In the genomic region with DNA sequence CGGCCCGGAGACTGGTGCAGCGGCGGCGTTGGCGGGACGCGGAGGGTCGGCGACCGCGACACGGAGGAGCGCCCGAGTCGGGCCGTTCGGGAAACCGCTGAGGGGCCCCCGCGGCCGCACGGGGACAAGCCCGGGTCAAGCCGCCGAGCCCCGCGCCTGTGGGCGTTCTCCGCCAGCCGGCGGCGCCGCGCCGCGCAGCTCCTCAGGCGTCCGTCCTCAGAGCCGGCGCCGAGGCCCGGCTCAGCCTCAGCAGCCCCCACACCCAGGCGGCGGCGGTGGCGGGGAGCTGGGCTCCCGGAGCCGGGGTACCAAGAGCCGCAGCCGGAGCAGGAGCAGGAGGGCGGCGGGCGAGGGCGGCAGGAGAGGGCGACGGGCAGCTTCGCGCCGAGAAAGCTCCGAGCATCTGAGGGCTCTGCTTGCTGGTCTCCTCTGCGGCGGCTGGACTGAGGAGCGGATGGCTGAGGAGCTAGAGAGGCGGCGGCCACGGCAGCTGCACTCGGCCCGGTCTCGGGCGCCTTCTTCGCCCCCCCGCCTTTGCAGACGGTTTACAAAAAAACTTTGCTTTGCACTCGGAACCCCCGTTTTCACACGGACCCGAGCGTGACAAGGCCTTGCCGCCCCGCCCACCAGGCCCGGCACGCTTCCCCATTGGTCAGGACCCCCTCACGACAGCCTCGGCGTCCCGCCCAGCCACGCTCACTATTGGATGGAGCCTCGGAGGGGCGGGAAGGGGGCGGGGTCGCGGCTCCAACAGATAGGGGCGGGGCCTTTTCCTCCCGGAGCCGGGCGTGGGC, we compare ENCODE assay signal across 1 cellular context.
A peak's percentile ranks its signal among the peaks of the same experiment; 100 is the strongest.
TF ChIP-seq lines count a peak whose summit lies in the region.

A gene with protein sequence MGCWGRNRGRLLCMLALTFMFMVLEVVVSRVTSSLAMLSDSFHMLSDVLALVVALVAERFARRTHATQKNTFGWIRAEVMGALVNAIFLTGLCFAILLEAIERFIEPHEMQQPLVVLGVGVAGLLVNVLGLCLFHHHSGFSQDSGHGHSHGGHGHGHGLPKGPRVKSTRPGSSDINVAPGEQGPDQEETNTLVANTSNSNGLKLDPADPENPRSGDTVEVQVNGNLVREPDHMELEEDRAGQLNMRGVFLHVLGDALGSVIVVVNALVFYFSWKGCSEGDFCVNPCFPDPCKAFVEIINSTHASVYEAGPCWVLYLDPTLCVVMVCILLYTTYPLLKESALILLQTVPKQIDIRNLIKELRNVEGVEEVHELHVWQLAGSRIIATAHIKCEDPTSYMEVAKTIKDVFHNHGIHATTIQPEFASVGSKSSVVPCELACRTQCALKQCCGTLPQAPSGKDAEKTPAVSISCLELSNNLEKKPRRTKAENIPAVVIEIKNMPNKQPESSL (minus strand): TSS at position 522 of the 794 bp plus-strand sequence. CDS start 549 bp downstream, outside the sequence.

TF ChIP-seq in K562, 482 proteins besides CTCF, POLR2A, EP300 and RAD21 (continued from another document and continues in another):
- TF ChIP-seq, protein P1, sequence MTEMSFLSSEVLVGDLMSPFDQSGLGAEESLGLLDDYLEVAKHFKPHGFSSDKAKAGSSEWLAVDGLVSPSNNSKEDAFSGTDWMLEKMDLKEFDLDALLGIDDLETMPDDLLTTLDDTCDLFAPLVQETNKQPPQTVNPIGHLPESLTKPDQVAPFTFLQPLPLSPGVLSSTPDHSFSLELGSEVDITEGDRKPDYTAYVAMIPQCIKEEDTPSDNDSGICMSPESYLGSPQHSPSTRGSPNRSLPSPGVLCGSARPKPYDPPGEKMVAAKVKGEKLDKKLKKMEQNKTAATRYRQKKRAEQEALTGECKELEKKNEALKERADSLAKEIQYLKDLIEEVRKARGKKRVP (CRISPR knock-in tag; IDR thresholded peaks at IDR 0.05), result no peak
- TF ChIP-seq TRIM24 (IDR thresholded peaks at IDR 0.05), result no peak
- no peak for TF ChIP-seq DNMT1 (IDR thresholded peaks at IDR 0.05)
- no peak for TF ChIP-seq SIX5 (IDR thresholded peaks at IDR 0.05; ENCODE audit: borderline replicate concordance in 1 of 2, insufficient read depth in 1 of 2, low read depth in 1 of 2, low read length in 2 of 2)
- no peak for TF ChIP-seq PCBP2 (IDR thresholded peaks at IDR 0.05; ENCODE audit: low read depth, low read length, poor library complexity, severe bottlenecking)
- no peak for TF ChIP-seq BCL6 (CRISPR knock-in tag; IDR thresholded peaks at IDR 0.05)
- TF ChIP-seq, protein P2, sequence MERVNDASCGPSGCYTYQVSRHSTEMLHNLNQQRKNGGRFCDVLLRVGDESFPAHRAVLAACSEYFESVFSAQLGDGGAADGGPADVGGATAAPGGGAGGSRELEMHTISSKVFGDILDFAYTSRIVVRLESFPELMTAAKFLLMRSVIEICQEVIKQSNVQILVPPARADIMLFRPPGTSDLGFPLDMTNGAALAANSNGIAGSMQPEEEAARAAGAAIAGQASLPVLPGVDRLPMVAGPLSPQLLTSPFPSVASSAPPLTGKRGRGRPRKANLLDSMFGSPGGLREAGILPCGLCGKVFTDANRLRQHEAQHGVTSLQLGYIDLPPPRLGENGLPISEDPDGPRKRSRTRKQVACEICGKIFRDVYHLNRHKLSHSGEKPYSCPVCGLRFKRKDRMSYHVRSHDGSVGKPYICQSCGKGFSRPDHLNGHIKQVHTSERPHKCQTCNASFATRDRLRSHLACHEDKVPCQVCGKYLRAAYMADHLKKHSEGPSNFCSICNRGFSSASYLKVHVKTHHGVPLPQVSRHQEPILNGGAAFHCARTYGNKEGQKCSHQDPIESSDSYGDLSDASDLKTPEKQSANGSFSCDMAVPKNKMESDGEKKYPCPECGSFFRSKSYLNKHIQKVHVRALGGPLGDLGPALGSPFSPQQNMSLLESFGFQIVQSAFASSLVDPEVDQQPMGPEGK (CRISPR knock-in tag; IDR thresholded peaks at IDR 0.05; ENCODE audit: borderline replicate concordance), result no peak
- no peak for TF ChIP-seq ZNF121 (CRISPR knock-in tag; conservative IDR thresholded peaks at IDR 0.05)
- no peak for TF ChIP-seq ZNF830 (CRISPR knock-in tag; IDR thresholded peaks at IDR 0.05)
- TF ChIP-seq, protein P3, sequence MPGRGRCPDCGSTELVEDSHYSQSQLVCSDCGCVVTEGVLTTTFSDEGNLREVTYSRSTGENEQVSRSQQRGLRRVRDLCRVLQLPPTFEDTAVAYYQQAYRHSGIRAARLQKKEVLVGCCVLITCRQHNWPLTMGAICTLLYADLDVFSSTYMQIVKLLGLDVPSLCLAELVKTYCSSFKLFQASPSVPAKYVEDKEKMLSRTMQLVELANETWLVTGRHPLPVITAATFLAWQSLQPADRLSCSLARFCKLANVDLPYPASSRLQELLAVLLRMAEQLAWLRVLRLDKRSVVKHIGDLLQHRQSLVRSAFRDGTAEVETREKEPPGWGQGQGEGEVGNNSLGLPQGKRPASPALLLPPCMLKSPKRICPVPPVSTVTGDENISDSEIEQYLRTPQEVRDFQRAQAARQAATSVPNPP (IDR thresholded peaks at IDR 0.05; ENCODE audit: borderline replicate concordance, insufficient read depth, insufficient read length), result no peak
- no peak for TF ChIP-seq PTBP1 (IDR thresholded peaks at IDR 0.05; ENCODE audit: low read depth, low read length)
- no peak for TF ChIP-seq ZNF134 (CRISPR knock-in tag; conservative IDR thresholded peaks at IDR 0.05)
- TF ChIP-seq, protein P4, sequence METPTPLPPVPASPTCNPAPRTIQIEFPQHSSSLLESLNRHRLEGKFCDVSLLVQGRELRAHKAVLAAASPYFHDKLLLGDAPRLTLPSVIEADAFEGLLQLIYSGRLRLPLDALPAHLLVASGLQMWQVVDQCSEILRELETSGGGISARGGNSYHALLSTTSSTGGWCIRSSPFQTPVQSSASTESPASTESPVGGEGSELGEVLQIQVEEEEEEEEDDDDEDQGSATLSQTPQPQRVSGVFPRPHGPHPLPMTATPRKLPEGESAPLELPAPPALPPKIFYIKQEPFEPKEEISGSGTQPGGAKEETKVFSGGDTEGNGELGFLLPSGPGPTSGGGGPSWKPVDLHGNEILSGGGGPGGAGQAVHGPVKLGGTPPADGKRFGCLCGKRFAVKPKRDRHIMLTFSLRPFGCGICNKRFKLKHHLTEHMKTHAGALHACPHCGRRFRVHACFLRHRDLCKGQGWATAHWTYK (CRISPR knock-in tag; IDR thresholded peaks at IDR 0.05), result no peak
- no peak for TF ChIP-seq BRF1 (IDR thresholded peaks at IDR 0.05; ENCODE audit: borderline replicate concordance, extremely low read depth, insufficient read length)
- TF ChIP-seq DIDO1 (tag; IDR thresholded peaks at IDR 0.05; ENCODE audit: low read depth), result no peak
- TF ChIP-seq RFX1 (IDR thresholded peaks at IDR 0.05), result no peak
- TF ChIP-seq ZBTB7A (IDR thresholded peaks at IDR 0.05; ENCODE audit: borderline replicate concordance, control insufficient read depth, low read depth, low read length), result peak; percentile 73; the same call in 1 of the 2 replicates
- no peak for TF ChIP-seq SMARCC2 (IDR thresholded peaks at IDR 0.05; ENCODE audit: low read depth)
- no peak for TF ChIP-seq ZNF311 (CRISPR knock-in tag; IDR thresholded peaks at IDR 0.05)
- TF ChIP-seq PHTF2 (CRISPR knock-in tag; IDR thresholded peaks at IDR 0.05), result no peak
- TF ChIP-seq, protein P5, sequence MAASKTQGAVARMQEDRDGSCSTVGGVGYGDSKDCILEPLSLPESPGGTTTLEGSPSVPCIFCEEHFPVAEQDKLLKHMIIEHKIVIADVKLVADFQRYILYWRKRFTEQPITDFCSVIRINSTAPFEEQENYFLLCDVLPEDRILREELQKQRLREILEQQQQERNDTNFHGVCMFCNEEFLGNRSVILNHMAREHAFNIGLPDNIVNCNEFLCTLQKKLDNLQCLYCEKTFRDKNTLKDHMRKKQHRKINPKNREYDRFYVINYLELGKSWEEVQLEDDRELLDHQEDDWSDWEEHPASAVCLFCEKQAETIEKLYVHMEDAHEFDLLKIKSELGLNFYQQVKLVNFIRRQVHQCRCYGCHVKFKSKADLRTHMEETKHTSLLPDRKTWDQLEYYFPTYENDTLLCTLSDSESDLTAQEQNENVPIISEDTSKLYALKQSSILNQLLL (CRISPR knock-in tag; IDR thresholded peaks at IDR 0.05; ENCODE audit: borderline replicate concordance), result no peak
- 0 out of 2 replicates have a peak, but pooled peaks have one; percentile 11 for TF ChIP-seq ZSCAN29 (IDR thresholded peaks at IDR 0.05)
- no peak for TF ChIP-seq C11orf30 (IDR thresholded peaks at IDR 0.05; ENCODE audit: low read depth)
- TF ChIP-seq BHLHE40 (IDR thresholded peaks at IDR 0.05; ENCODE audit: low read length), result peak; percentile 66; the same call in 1 of the 2 replicates
- TF ChIP-seq YY1 (IDR thresholded peaks at IDR 0.05; ENCODE audit: borderline replicate concordance in 1 of 3, control insufficient read depth in 1 of 3, extremely low read depth in 1 of 3, insufficient read depth in 3 of 3, insufficient read length in 1 of 3, insufficient replicate concordance in 2 of 3, low read depth in 1 of 3, low read length in 2 of 3), result peak in 2 of 3 experiments; percentile 8 to 46
- no peak for TF ChIP-seq ZNF780A (CRISPR knock-in tag; IDR thresholded peaks at IDR 0.05)
- no peak for TF ChIP-seq DPF2 (IDR thresholded peaks at IDR 0.05)
- TF ChIP-seq PHB (CRISPR knock-in tag; IDR thresholded peaks at IDR 0.05), result no peak
- TF ChIP-seq ZNF174 (CRISPR knock-in tag; IDR thresholded peaks at IDR 0.05), result no peak
- no peak for TF ChIP-seq HMG20A (CRISPR knock-in tag; conservative IDR thresholded peaks at IDR 0.05)
- TF ChIP-seq RHOXF2B (CRISPR knock-in tag; conservative IDR thresholded peaks at IDR 0.05), result no peak
- no peak for TF ChIP-seq FOXM1 (IDR thresholded peaks at IDR 0.05; ENCODE audit: low read depth)
- TF ChIP-seq FOXM1 (CRISPR knock-in tag; IDR thresholded peaks at IDR 0.05; ENCODE audit: low read depth), result no peak
- TF ChIP-seq, protein P6, sequence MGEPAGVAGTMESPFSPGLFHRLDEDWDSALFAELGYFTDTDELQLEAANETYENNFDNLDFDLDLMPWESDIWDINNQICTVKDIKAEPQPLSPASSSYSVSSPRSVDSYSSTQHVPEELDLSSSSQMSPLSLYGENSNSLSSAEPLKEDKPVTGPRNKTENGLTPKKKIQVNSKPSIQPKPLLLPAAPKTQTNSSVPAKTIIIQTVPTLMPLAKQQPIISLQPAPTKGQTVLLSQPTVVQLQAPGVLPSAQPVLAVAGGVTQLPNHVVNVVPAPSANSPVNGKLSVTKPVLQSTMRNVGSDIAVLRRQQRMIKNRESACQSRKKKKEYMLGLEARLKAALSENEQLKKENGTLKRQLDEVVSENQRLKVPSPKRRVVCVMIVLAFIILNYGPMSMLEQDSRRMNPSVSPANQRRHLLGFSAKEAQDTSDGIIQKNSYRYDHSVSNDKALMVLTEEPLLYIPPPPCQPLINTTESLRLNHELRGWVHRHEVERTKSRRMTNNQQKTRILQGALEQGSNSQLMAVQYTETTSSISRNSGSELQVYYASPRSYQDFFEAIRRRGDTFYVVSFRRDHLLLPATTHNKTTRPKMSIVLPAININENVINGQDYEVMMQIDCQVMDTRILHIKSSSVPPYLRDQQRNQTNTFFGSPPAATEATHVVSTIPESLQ (CRISPR knock-in tag; IDR thresholded peaks at IDR 0.05), result no peak
- peak; percentile 69; the same call in 1 of the 2 replicates for TF ChIP-seq POLR2AphosphoS5 (IDR thresholded peaks at IDR 0.05; ENCODE audit: control insufficient read depth, insufficient read depth, low read depth, low read length)
- TF ChIP-seq, protein P7, sequence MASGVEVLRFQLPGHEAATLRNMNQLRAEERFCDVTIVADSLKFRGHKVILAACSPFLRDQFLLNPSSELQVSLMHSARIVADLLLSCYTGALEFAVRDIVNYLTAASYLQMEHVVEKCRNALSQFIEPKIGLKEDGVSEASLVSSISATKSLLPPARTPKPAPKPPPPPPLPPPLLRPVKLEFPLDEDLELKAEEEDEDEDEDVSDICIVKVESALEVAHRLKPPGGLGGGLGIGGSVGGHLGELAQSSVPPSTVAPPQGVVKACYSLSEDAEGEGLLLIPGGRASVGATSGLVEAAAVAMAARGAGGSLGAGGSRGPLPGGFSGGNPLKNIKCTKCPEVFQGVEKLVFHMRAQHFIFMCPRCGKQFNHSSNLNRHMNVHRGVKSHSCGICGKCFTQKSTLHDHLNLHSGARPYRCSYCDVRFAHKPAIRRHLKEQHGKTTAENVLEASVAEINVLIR (CRISPR knock-in tag; IDR thresholded peaks at IDR 0.05), result peak; percentile 74
- TF ChIP-seq KAT8 (IDR thresholded peaks at IDR 0.05; ENCODE audit: low read depth), result no peak
- peak; percentile 70 for TF ChIP-seq NFYB (IDR thresholded peaks at IDR 0.05; ENCODE audit: extremely low read depth, insufficient read length)
- TF ChIP-seq, protein P8, sequence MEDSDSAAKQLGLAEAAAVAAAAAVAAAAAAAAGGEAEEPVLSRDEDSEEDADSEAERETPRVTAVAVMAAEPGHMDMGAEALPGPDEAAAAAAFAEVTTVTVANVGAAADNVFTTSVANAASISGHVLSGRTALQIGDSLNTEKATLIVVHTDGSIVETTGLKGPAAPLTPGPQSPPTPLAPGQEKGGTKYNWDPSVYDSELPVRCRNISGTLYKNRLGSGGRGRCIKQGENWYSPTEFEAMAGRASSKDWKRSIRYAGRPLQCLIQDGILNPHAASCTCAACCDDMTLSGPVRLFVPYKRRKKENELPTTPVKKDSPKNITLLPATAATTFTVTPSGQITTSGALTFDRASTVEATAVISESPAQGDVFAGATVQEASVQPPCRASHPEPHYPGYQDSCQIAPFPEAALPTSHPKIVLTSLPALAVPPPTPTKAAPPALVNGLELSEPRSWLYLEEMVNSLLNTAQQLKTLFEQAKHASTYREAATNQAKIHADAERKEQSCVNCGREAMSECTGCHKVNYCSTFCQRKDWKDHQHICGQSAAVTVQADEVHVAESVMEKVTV (CRISPR knock-in tag; IDR thresholded peaks at IDR 0.05), result no peak; the same call in 1 of the 2 replicates
- TF ChIP-seq BDP1 (IDR thresholded peaks at IDR 0.05; ENCODE audit: insufficient read depth, insufficient read length), result no peak
- TF ChIP-seq BRD9 (IDR thresholded peaks at IDR 0.05; ENCODE audit: low read depth, partially characterized antibody), result peak; percentile 97
- TF ChIP-seq, protein P9, sequence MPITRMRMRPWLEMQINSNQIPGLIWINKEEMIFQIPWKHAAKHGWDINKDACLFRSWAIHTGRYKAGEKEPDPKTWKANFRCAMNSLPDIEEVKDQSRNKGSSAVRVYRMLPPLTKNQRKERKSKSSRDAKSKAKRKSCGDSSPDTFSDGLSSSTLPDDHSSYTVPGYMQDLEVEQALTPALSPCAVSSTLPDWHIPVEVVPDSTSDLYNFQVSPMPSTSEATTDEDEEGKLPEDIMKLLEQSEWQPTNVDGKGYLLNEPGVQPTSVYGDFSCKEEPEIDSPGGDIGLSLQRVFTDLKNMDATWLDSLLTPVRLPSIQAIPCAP (CRISPR knock-in tag; IDR thresholded peaks at IDR 0.05; ENCODE audit: borderline replicate concordance), result no peak
